Comparison of ENCODE assay signal across 14 cellular contexts in the genomic region with DNA sequence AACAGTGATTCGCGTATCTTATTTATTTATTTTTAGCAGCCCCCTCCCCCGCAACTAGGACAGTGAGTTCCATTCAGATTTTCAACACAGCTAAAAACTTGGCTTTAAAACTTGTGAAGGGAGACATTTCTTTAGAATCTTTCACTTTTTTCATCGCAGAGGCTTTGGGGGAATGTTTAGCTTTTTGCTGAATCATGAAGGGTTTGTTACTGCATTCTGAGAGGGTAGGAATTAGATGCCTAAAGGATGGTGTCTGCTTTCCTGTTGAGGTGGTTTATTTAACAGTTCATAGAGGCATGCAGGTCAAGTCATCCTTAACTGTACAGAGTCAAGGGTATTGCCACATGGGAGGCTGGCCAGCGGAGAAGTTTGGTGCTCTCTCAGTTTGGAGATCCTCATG. TPM values are rescaled to one million over a fixed set of nuclear protein-coding genes. Genes with fewer than 3 reads are reported as not detected.
DNase-seq lines count a peak whose midpoint lies in the region; ATAC-seq and TF ChIP-seq lines count a peak whose summit lies in the region.
"Had no signal": no experiment of that assay in that cellular context is flagged by ENCODE, and none has a peak within 500 bp of the region (broad histone marks: within the 10 kb centered on the region; RNA-seq: fewer than 3 reads in every experiment).

No MANE protein-coding gene starts in this region.

- H3K27ac ChIP-seq in smooth muscle cell (ENCODE audit: low read depth): peak overlapping the region; percentile 94
- no peak overlapping the region for H3K27ac ChIP-seq in thyroid gland

- H4K20me1 ChIP-seq in smooth muscle cell (ENCODE audit: low read depth): no peaks in the 10 kb centered on the region

- no peaks in the 10 kb centered on the region for H3K79me2 ChIP-seq in smooth muscle cell (ENCODE audit: low read depth)

- no peak for TF ChIP-seq POLR2A in thyroid gland (IDR thresholded peaks at IDR 0.05)

- no peak for ATAC-seq in left colon
- ATAC-seq: HCT116 had no signal

- TF ChIP-seq CTCF in smooth muscle cell (IDR thresholded peaks at IDR 0.05; ENCODE audit: borderline replicate concordance, insufficient read depth, poor library complexity, severe bottlenecking) (no peak), thyroid gland (IDR thresholded peaks at IDR 0.05) (no peak)

- H2AFZ ChIP-seq in smooth muscle cell (ENCODE audit: low read depth): peak overlapping the region; percentile 16

- peak overlapping the region; percentile 40 for H3K4me2 ChIP-seq in smooth muscle cell

- intact Hi-C loops in thyroid gland (cut with DNase I): no loop called here
- intact Hi-C loops in left colon (cut with DNase I, micrococcal nuclease): no loop called here

- H3K27me3 Mint-ChIP-seq in activated naive CD8-positive, alpha-beta T cell: no peaks in the 10 kb centered on the region
- H3K27me3 Mint-ChIP-seq: IgD-negative memory B cell had no signal

- H3K4me3 ChIP-seq in smooth muscle cell: no peak overlapping the region
- no peak overlapping the region for H3K4me3 ChIP-seq in thyroid gland (replicated peaks in 1 of 3)
- H3K4me3 ChIP-seq: lung had no signal

- no peaks in the 10 kb centered on the region for H3K9me3 Mint-ChIP-seq in activated naive CD8-positive, alpha-beta T cell (ENCODE audit: low read depth)
- H3K9me3 Mint-ChIP-seq: activated CD4-positive, alpha-beta T cell treated with anti-CD3 and anti-CD28 coated beads, Interleukin-2, amount 10 ng/mL, durations not matched to agents 7 days and 5 days; dendritic cell treated with granulocyte-macrophage colony-stimulating factor and Interleukin-4, amounts not matched to agents 40 ng/mL and 50 ng/mL, for 4 days; IgD-negative memory B cell had no signal

- H3K9me3 ChIP-seq in smooth muscle cell (replicated peaks; ENCODE audit: low read depth) (no peaks in the 10 kb centered on the region), thyroid gland (no peaks in the 10 kb centered on the region)

- peak overlapping the region; percentile 28 for H3K27ac Mint-ChIP-seq in activated naive CD8-positive, alpha-beta T cell

- WGBS in smooth muscle cell (ENCODE audit: low lambda C conversion rate): 55% methylated on average over 5 of the region's 5 CpGs
- WGBS in thyroid gland, 2 donors: 76 to 79% methylated on average over 5 of the region's 5 CpGs

- peaks cover 42% of the 10 kb centered on the region for H3K4me1 Mint-ChIP-seq in activated naive CD8-positive, alpha-beta T cell (ENCODE audit: low read depth)

- peak; percentile 42 for DNase-seq in COLO829 (ENCODE audit: low spot score)
- DNase-seq in iris pigment epithelial cell (ENCODE audit: low read depth): peak; percentile 33
- DNase-seq in smooth muscle cell (lab: John Stamatoyannopoulos, UW; ENCODE audit: unreplicated experiment): no peak
- no peak for DNase-seq in thyroid gland
- DNase-seq in activated CD4-positive, alpha-beta T cell treated with anti-CD3 and anti-CD28 coated beads, Interleukin-2, amount 50 U/mL, for 4 hours: no peak
- DNase-seq in left colon: no peak
- no peak for DNase-seq in HPDE6-E6E7 (ENCODE audit: extremely low spot score)
- DNase-seq: activated CD4-positive, alpha-beta T cell treated with anti-CD3 and anti-CD28 coated beads, Interleukin-2, amount 10 ng/mL, durations not matched to agents 7 days and 5 days; activated gamma-delta T cell treated with Interleukin-2 at 50 U/mL for 16 hours had no signal

- H3K9ac ChIP-seq in smooth muscle cell (ENCODE audit: low read depth): no peak overlapping the region

- peak overlapping the region; percentile 14 for H3K4me3 Mint-ChIP-seq in activated naive CD8-positive, alpha-beta T cell
- H3K4me3 Mint-ChIP-seq: dendritic cell treated with granulocyte-macrophage colony-stimulating factor and Interleukin-4, amounts not matched to agents 40 ng/mL and 50 ng/mL, for 4 days had no signal

- no peaks in the 10 kb centered on the region for H3K36me3 ChIP-seq in smooth muscle cell (ENCODE audit: low read depth)
- no peaks in the 10 kb centered on the region for H3K36me3 ChIP-seq in thyroid gland

- peaks cover 20% of the 10 kb centered on the region for H3F3A ChIP-seq in smooth muscle cell (ENCODE audit: low read depth)

- no peaks in the 10 kb centered on the region for H3K27me3 ChIP-seq in smooth muscle cell (ENCODE audit: low read depth)
- H3K27me3 ChIP-seq in thyroid gland: no peaks in the 10 kb centered on the region

- H3K36me3 Mint-ChIP-seq in activated naive CD8-positive, alpha-beta T cell: no peaks in the 10 kb centered on the region
- H3K36me3 Mint-ChIP-seq: IgD-negative memory B cell had no signal

- H3K4me1 ChIP-seq in smooth muscle cell (ENCODE audit: low read depth) (peaks cover 25% of the 10 kb centered on the region), thyroid gland (peaks cover 0 to 6% of the 10 kb centered on the region in 2 donors)

RNA-seq across cellular contexts. Expression of a gene that starts 36.6 kb away (rescaled TPM):
- total RNA-seq in smooth muscle cell (5.3 and 5.4 TPM in 2 replicates), thyroid gland (not detected), left colon (1 to 10 TPM in 1 of 2 donors, under 1 TPM in 1; 0.61 to 2.1 TPM)
- 11.2 and 11.7 TPM in 2 replicates for polyA plus RNA-seq in smooth muscle cell
- total RNA-seq: activated CD4-positive, alpha-beta T cell treated with anti-CD3 and anti-CD28 coated beads, Interleukin-2, amount 10 ng/mL, durations not matched to agents 7 days and 5 days had no signal
- polyA plus RNA-seq: IgD-negative memory B cell had no signal

Comparison
In these comparisons a context has a peak if more than half of its experiments do, and no peak if none do; other contexts are left out.
1. DNase-seq: peak in COLO829 (single experiment) and iris pigment epithelial cell (single experiment); none in smooth muscle cell (single experiment), thyroid gland (0 of 2), activated CD4-positive, alpha-beta T cell treated with anti-CD3 and anti-CD28 coated beads, Interleukin-2, amount 50 U/mL, for 4 hours (0 of 2), left colon (0 of 2) and HPDE6-E6E7 (single experiment).